Comparison of ENCODE assay signal across 12 cellular contexts in the genomic region with DNA sequence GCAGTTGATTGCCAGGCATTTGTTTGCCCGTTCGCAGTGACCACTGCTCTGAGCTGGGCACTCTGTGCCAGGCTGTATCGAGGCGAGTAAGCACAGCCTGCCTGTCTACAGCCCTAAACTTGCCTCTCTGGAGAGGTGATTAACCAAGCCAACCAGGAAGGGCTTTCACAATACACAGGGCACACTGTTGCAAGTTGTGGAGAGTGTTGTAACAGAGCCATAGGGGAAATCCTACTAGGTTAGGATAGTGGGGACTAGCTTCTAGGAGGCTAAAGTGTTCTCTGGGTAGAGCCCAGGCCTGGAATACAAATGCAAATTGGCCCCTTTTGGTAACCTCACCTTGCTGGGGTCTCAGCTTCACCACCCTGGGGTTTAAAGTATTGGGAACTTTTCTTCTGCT. TPM values are rescaled to one million over a fixed set of nuclear protein-coding genes. Genes with fewer than 3 reads are reported as not detected.
DNase-seq lines count a peak whose midpoint lies in the region; ATAC-seq and TF ChIP-seq lines count a peak whose summit lies in the region.
"Had no signal": no experiment of that assay in that cellular context is flagged by ENCODE, and none has a peak within 500 bp of the region (broad histone marks: within the 10 kb centered on the region; RNA-seq: fewer than 3 reads in every experiment).

No MANE protein-coding gene starts in this region.

- no peaks in the 10 kb centered on the region for H3K9me2 ChIP-seq in GM23248 (ENCODE audit: insufficient read depth)

- no peaks in the 10 kb centered on the region for H3K36me3 ChIP-seq in GM23248 (ENCODE audit: low read depth)
- H3K36me3 ChIP-seq in suprapubic skin: no peaks in the 10 kb centered on the region
- H3K36me3 ChIP-seq: SJSA1 had no signal

- DNase-seq in GM23248 (peak; percentile 55), SKM-1 (lab: John Stamatoyannopoulos, UW; ENCODE audit: unreplicated experiment) (peak; percentile 93), foreskin fibroblast (peak; percentile 28 to 37), renal cortical epithelial cell (ENCODE audit: low read depth) (peak; percentile 39), suprapubic skin (ENCODE audit: low spot score in 2 of 2) (no peak), NAMALWA (ENCODE audit: low spot score) (no peak)
- DNase-seq: activated CD4-positive, alpha-beta T cell treated with anti-CD3 and anti-CD28 coated beads, Interleukin-2, amount 50 U/mL, for 1 hour; DMS79 treated with DMSO at 0.1 percent for 48 hours; nephron progenitor cell had no signal

- H4K20me1 ChIP-seq in GM23248 (ENCODE audit: insufficient read depth): no peaks in the 10 kb centered on the region

- TF ChIP-seq EP300 in suprapubic skin (IDR thresholded peaks at IDR 0.05): no peak

- ATAC-seq in GM19397 (IDR thresholded peaks at IDR 0.05; ENCODE audit: unreplicated experiment): no peak
- ATAC-seq in HG02885 (IDR thresholded peaks at IDR 0.05; ENCODE audit: poor library complexity, unreplicated experiment): no peak

- H3K27ac ChIP-seq in GM23248 (peak overlapping the region; percentile 17; the same call in 1 of the 2 replicates), suprapubic skin (no peak overlapping the region)
- H3K27ac ChIP-seq: SJSA1 had no signal

- 92% methylated on average over 4 of the region's 4 CpGs for WGBS in GM23248 (ENCODE audit: low coverage in 1 of 2, low lambda C conversion rate in 2 of 2, missing lambda C conversion rate in 2 of 2), 2 experiments
- WGBS in suprapubic skin: 77% methylated on average over 4 of the region's 4 CpGs

- no peak for TF ChIP-seq CTCF in foreskin fibroblast (IDR thresholded peaks at IDR 0.05; ENCODE audit: low read depth, low read length)
- no peak for TF ChIP-seq CTCF in suprapubic skin (IDR thresholded peaks at IDR 0.05)

- TF ChIP-seq POLR2A in suprapubic skin (IDR thresholded peaks at IDR 0.05): no peak

- H3K4me1 ChIP-seq in GM23248 (ENCODE audit: insufficient read depth): peaks cover 25% of the 10 kb centered on the region
- H3K4me1 ChIP-seq in suprapubic skin: peaks cover 24% of the 10 kb centered on the region

- H3K27me3 ChIP-seq in GM23248 (replicated peaks; ENCODE audit: insufficient read depth) (no peaks in the 10 kb centered on the region), suprapubic skin (no peaks in the 10 kb centered on the region)
- H3K27me3 ChIP-seq: SJSA1 had no signal

- H3K4me3 ChIP-seq in GM23248: no peak overlapping the region
- H3K4me3 ChIP-seq in foreskin fibroblast (ENCODE audit: low read depth in 1 of 2, low read length in 2 of 2): no peak overlapping the region
- H3K4me3 ChIP-seq in suprapubic skin: no peak overlapping the region
- H3K4me3 ChIP-seq: SJSA1 had no signal

- no peaks in the 10 kb centered on the region for H3K9me3 ChIP-seq in GM23248 (ENCODE audit: low read depth)
- no peaks in the 10 kb centered on the region for H3K9me3 ChIP-seq in suprapubic skin
- H3K9me3 ChIP-seq: SJSA1 had no signal

- no peaks in the 10 kb centered on the region; the same call in 1 of the 2 replicates for H3F3A ChIP-seq in GM23248 (ENCODE audit: insufficient read depth)

- in situ Hi-C loops in GM23248 (cut with MboI): no loop called here

- peaks cover 51% of the 10 kb centered on the region for H3K79me2 ChIP-seq in GM23248 (ENCODE audit: insufficient read depth)

- no peak overlapping the region for H2AFZ ChIP-seq in GM23248

- H3K4me2 ChIP-seq in GM23248 (ENCODE audit: unreplicated experiment): no peak overlapping the region

- H3K9ac ChIP-seq in GM23248: no peak overlapping the region

RNA-seq across cellular contexts. Expression of gene PRDM2, which starts 23.8 kb away (rescaled TPM):
- 9.7 and 11.0 TPM in 2 replicates for total RNA-seq in GM23248 (2014; rRNA removed; shearing (Covaris generic))
- polyA plus RNA-seq in GM23248 (2016; fragmentation: Nextera tagmentation; extraction: Ambion mirVana): 14.0 and 15.1 TPM in 2 replicates
- total RNA-seq in renal cortical epithelial cell: 6.4 and 17.5 TPM in 2 replicates
- total RNA-seq in suprapubic skin: 10 to 100 TPM; 54.4 to 99.1 (median 63.1) TPM

Comparison
In these comparisons a context has a peak if more than half of its experiments do, and no peak if none do; other contexts are left out.
1. DNase-seq: peak in GM23248 (single experiment), SKM-1 (single experiment), foreskin fibroblast (2 of 2) and renal cortical epithelial cell (single experiment); none in suprapubic skin (0 of 2) and NAMALWA (single experiment).